8 cellular contexts compared by ENCODE assay signal in genomic region chr12:107404981-107405380, GRCh38.
DNase-seq lines count a peak whose midpoint lies in the region; ATAC-seq and TF ChIP-seq lines count a peak whose summit lies in the region.

No MANE protein-coding gene starts in this region.

- no peak overlapping the region for H3K4me3 ChIP-seq in HL-60 (replicated peaks; ENCODE audit: insufficient read depth, low read length)
- no peak overlapping the region for H3K4me3 ChIP-seq in SK-N-SH (ENCODE audit: low read depth in 2 of 2, low read length in 1 of 2)

- 57% methylated on average over 3 of the region's 4 CpGs for WGBS in SK-N-SH (ENCODE audit: low lambda C conversion rate)

- H3K27me3 ChIP-seq in HL-60 (ENCODE audit: insufficient read depth, poor library complexity, severe bottlenecking) = no peaks in the 10 kb centered on the region
- no peaks in the 10 kb centered on the region for H3K27me3 ChIP-seq in SK-N-SH (ENCODE audit: insufficient read depth)

- no peaks in the 10 kb centered on the region for H3K9me3 ChIP-seq in SK-N-SH

- no peaks in the 10 kb centered on the region for H4K20me1 ChIP-seq in SK-N-SH (ENCODE audit: insufficient read depth)

- no peaks in the 10 kb centered on the region for H3K79me2 ChIP-seq in SK-N-SH (ENCODE audit: insufficient read depth)

- H3F3A ChIP-seq in SK-N-SH (replicated peaks; ENCODE audit: insufficient read depth) = no peaks in the 10 kb centered on the region

- H3K4me1 ChIP-seq in SK-N-SH (ENCODE audit: control insufficient read depth in 1 of 2, insufficient read depth in 2 of 2, low read depth in 1 of 2, low read length in 1 of 2) = peaks cover 0 to 30% of the 10 kb centered on the region in 2 experiments; a peak in 2 of 4 replicates

- POLR2A ChIA-PET in SK-N-SH (lab: Yijun Ruan, JAX) = interaction anchor here (0.8 kb wide), 1 partner anchor 311 kb away, joined by 3 read pairs; the partner anchor contains the start of gene CRY1

- TF ChIP-seq CTCF in HL-60 (IDR thresholded peaks at IDR 0.05; ENCODE audit: insufficient read depth, low read length) = peak; percentile 32
- peak; percentile 65 for TF ChIP-seq CTCF in SK-N-SH (IDR thresholded peaks at IDR 0.05)

- TF ChIP-seq EP300 in SK-N-SH (IDR thresholded peaks at IDR 0.05; ENCODE audit: borderline replicate concordance in 1 of 2, low read depth in 1 of 2, low read length in 1 of 2) = no peak

- no peaks in the 10 kb centered on the region for H3K9me2 ChIP-seq in SK-N-SH

- peak; percentile 69 for TF ChIP-seq RAD21 in SK-N-SH (IDR thresholded peaks at IDR 0.05; ENCODE audit: low read length)

- peak; percentile 28 for DNase-seq in NCI-H1092 treated with DMSO at 0.1 percent for 48 hours (lab: John Stamatoyannopoulos, UW)
- DNase-seq in NCI-H1092 (lab: John Stamatoyannopoulos, UW) = no peak
- peak; percentile 1 to 57 for DNase-seq in HL-60 (ENCODE audit: low read depth in 1 of 2, low spot score in 1 of 2)
- peak; percentile 47 for DNase-seq in SK-N-SH
- peak; percentile 43 for DNase-seq in stimulated activated naive CD8-positive, alpha-beta T cell treated with anti-CD3 and anti-CD28 coated beads, Interleukin-15, Interleukin-2, amounts not matched to agents 100 U/mL and 50 U/mL, for 24 hours
- DNase-seq in mesenteric fat pad (ENCODE audit: low spot score) = no peak
- DNase-seq in posterior vena cava (ENCODE audit: low spot score) = no peak

- intact Hi-C loops in posterior vena cava (cut with DNase I) = no loop called here

- peak; percentile 84 for ATAC-seq in esophagus mucosa
- ATAC-seq in stimulated activated naive CD8-positive, alpha-beta T cell treated with anti-CD3 and anti-CD28 coated beads, Interleukin-15, Interleukin-2, amounts not matched to agents 100 U/mL and 50 U/mL, for 24 hours = peak; percentile 92

- H3K36me3 ChIP-seq in SK-N-SH (replicated peaks in 1 of 2; ENCODE audit: control insufficient read depth in 1 of 2, insufficient read depth in 2 of 2, low read length in 1 of 2) = no peaks in the 10 kb centered on the region

- H2AFZ ChIP-seq in SK-N-SH (ENCODE audit: low read depth) = no peak overlapping the region

- CTCF ChIA-PET in SK-N-SH (lab: Yijun Ruan, JAX) = interaction anchor here (0.6 to 5.8 kb wide), 27 partner anchors 9 to 275 kb away, joined by 3 to 59 read pairs (median 3); no protein-coding TSS in a partner anchor

- no peak overlapping the region for H3K4me2 ChIP-seq in SK-N-SH

- H3K9ac ChIP-seq in SK-N-SH = no peak overlapping the region

- H3K27ac ChIP-seq in HL-60 (replicated peaks) = no peak overlapping the region
- peak overlapping the region in 1 of 2 experiments; percentile 55; a peak in 2 of 4 replicates for H3K27ac ChIP-seq in SK-N-SH (ENCODE audit: low read depth in 2 of 2, low read length in 1 of 2)

TF ChIP-seq in SK-N-SH, 30 proteins besides CTCF, POLR2A, EP300 and RAD21:
- TF ChIP-seq, protein P1, sequence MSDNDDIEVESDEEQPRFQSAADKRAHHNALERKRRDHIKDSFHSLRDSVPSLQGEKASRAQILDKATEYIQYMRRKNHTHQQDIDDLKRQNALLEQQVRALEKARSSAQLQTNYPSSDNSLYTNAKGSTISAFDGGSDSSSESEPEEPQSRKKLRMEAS (IDR thresholded peaks at IDR 0.05; ENCODE audit: low read depth) = no peak
- TF ChIP-seq SMC3 (IDR thresholded peaks at IDR 0.05; ENCODE audit: low read depth, low read length) = peak; percentile 55
- no peak for TF ChIP-seq FOXJ3 (CRISPR knock-in tag; IDR thresholded peaks at IDR 0.05)
- TF ChIP-seq CHD2 (IDR thresholded peaks at IDR 0.05; ENCODE audit: low read length, partially characterized antibody) = no peak
TF ChIP-seq in SK-N-SH: peak in this region for 1.

Comparison
In these comparisons a context has a peak if more than half of its experiments do, and no peak if none do; other contexts are left out.
1. DNase-seq: peak in NCI-H1092 treated with DMSO at 0.1 percent for 48 hours (single experiment), HL-60 (2 of 2), SK-N-SH (single experiment) and stimulated activated naive CD8-positive, alpha-beta T cell treated with anti-CD3 and anti-CD28 coated beads, Interleukin-15, Interleukin-2, amounts not matched to agents 100 U/mL and 50 U/mL, for 24 hours (single experiment); none in NCI-H1092 (single experiment), mesenteric fat pad (single experiment) and posterior vena cava (single experiment).